In the genomic region with DNA sequence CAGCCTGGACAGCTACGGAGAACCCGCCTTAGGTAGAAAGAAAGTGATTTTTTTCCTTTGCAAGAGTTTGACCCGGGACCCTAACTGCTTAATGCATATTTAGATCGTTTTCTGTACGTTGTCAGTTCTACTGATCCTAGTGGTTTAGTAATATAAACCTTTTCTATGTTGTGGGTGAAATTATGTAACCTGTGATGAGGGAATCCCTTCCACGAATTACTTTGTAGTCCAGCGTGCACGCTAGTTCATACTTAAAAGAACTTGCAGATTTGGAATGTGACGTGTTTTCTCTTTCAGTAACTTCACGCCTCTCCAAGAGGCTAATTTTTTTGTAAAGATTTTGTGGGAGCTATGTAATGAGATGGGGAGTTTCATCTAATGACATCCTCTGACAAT, we compare ENCODE assay signal across 8 cellular contexts. TPM values are rescaled to one million over a fixed set of nuclear protein-coding genes. Genes with fewer than 3 reads are reported as not detected.
DNase-seq lines count a peak whose midpoint lies in the region; ATAC-seq, FAIRE-seq and TF ChIP-seq lines count a peak whose summit lies in the region.

No MANE protein-coding gene starts in this region.

- no peak for TF ChIP-seq CTCF in Calu3 (IDR thresholded peaks at IDR 0.05; ENCODE audit: unreplicated experiment)
- no peak for TF ChIP-seq CTCF in Peyer's patch (IDR thresholded peaks at IDR 0.05)
- TF ChIP-seq CTCF in epithelial cell of esophagus (IDR thresholded peaks at IDR 0.05; ENCODE audit: insufficient read depth, low read depth, low read length, missing control alignments): no peak
- no peak for TF ChIP-seq CTCF in pancreas (IDR thresholded peaks at IDR 0.05)

- H3K27ac ChIP-seq in Peyer's patch: peak overlapping the region; percentile 85 to 98 (median 92)
- H3K27ac ChIP-seq in pancreas: peak overlapping the region; percentile 64 to 95 (median 82)

- no peak for FAIRE-seq in pancreas (lab: Jason Lieb, UNC)

- H3K4me3 ChIP-seq in Peyer's patch (peak overlapping the region; percentile 75 to 99 (median 92)), epithelial cell of esophagus (ENCODE audit: low read length) (peak overlapping the region; percentile 98), pancreas (peak overlapping the region; percentile 86 to 100 (median 96))

- H3K27me3 ChIP-seq in Peyer's patch (no peaks in the 10 kb centered on the region), pancreas (no peaks in the 10 kb centered on the region)

- H3K9me3 ChIP-seq in Peyer's patch (no peaks in the 10 kb centered on the region), pancreas (no peaks in the 10 kb centered on the region)

- peaks cover 0 to 23% (median 0%) of the 10 kb centered on the region in 3 donors for H3K36me3 ChIP-seq in Peyer's patch
- H3K36me3 ChIP-seq in pancreas: peaks cover 0 to 26% (median 10%) of the 10 kb centered on the region in 3 donors

- no peak overlapping the region for H3K27ac Mint-ChIP-seq in Calu3 (ENCODE audit: unreplicated experiment)

- peaks cover 22% of the 10 kb centered on the region for H3K4me1 Mint-ChIP-seq in Calu3 (ENCODE audit: low read depth, unreplicated experiment)

- no peak for TF ChIP-seq POLR2A in Peyer's patch (IDR thresholded peaks at IDR 0.05)

- peaks cover 22% of the 10 kb centered on the region for H3K36me3 Mint-ChIP-seq in Calu3 (ENCODE audit: insufficient read depth, unreplicated experiment)

- ATAC-seq in pancreas (no peak), HG03196 (IDR thresholded peaks at IDR 0.05; ENCODE audit: unreplicated experiment) (no peak), GM21447 (IDR thresholded peaks at IDR 0.05; ENCODE audit: unreplicated experiment) (no peak)

- peak overlapping the region; percentile 94 for H3K4me3 Mint-ChIP-seq in Calu3 (ENCODE audit: low read depth, unreplicated experiment)

- peaks cover 12% of the 10 kb centered on the region for H3K27me3 Mint-ChIP-seq in Calu3 (ENCODE audit: unreplicated experiment)

- H3K4me1 ChIP-seq in Peyer's patch (peaks cover 0 to 18% (median 9%) of the 10 kb centered on the region in 4 donors), pancreas (peaks cover 4 to 26% (median 17%) of the 10 kb centered on the region in 3 donors)

- no TSS peak for BruUV-seq in Calu3 (replicated peaks; lab: Mats Ljungman, UMichigan)

- DNase-seq in Calu3 (no peak), Peyer's patch (no peak), epithelial cell of esophagus (ENCODE audit: low read depth) (peak; percentile 10), pancreas (no peak), GM19240 (ENCODE audit: insufficient read length, low spot score) (no peak), HuH-7 (ENCODE audit: low spot score) (no peak)

- no peaks in the 10 kb centered on the region for H3K9me3 Mint-ChIP-seq in Calu3 (ENCODE audit: low read depth, unreplicated experiment)

- WGBS in pancreas, 2 donors: 2 to 3% methylated on average over 10 of the region's 10 CpGs

- intact Hi-C loops in Calu3 (cut with micrococcal nuclease; ENCODE audit: unreplicated experiment) (no loop called here), pancreas (cut with DNase I) (no loop called here)

- CTCF ChIA-PET in Calu3 (lab: Charles Lee): interaction anchor here (0.6 to 1.3 kb wide), 2 partner anchors 101 to 488 kb away, joined by 3 read pairs; no protein-coding TSS in a partner anchor

RNA-seq across cellular contexts. Expression of a gene that starts 0.7 kb away (rescaled TPM):
- total RNA-seq in Calu3 (2022) (17.6 and 18.3 TPM in 2 replicates), Peyer's patch (10 to 100 TPM; 11.0 to 37.2 (median 32.0) TPM), pancreas (10 to 100 TPM in 5 of 6 donors, 1 to 10 TPM in 1; 9.5 to 16.8 (median 11.1) TPM)
- polyA plus RNA-seq in pancreas: 10 to 100 TPM; 12.8 to 16.5 TPM

RNA-seq across cellular contexts. Expression of a gene that starts 55.8 kb away (rescaled TPM):
- total RNA-seq in Calu3 (2022): 15.9 and 20.6 TPM in 2 replicates
- 100 to 1,000 TPM in 3 of 4 donors, 10 to 100 TPM in 1; 16.5 to 233 (median 185) TPM for total RNA-seq in Peyer's patch
- total RNA-seq in pancreas: 10 to 100 TPM in 3 of 6 donors, 1 to 10 TPM in 3; 8.7 to 17.2 (median 12.5) TPM
- 10 to 100 TPM; 33.8 to 36.4 TPM for polyA plus RNA-seq in pancreas
